ENCODE assay signal across 25 cellular contexts in the genomic region with DNA sequence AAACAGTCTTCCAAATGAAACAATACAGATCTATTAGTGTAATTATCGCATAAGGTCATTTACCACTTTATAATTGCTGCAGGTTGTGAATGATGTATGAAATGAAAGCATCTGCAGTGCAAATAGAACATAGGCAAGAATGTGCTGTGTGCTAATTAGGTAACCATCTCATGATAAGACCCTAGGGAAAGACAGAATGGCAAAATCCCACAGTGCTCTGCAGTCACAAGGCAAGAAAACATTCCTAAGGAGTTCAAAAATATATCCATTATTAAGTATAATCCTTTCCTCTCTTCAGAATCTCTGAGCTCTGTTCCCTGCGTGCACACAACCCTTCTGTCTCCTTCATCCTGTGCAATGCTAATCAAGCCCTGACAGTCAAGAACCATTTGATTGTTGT.
"Had no signal": no experiment of that assay in that cellular context is flagged by ENCODE, and none has a peak within 500 bp of the region (broad histone marks: within the 10 kb centered on the region; RNA-seq: fewer than 3 reads in every experiment).

No MANE protein-coding gene starts in this region.

- ATAC-seq: mucosa of descending colon; naive thymus-derived CD4-positive, alpha-beta T cell; natural killer cell treated with Interleukin-12 subunit alpha and Interleukin-12 subunit beta and Interleukin-15 and Interleukin-18, amount 100 ng/mL, for 72 hours; right cardiac atrium; sciatic nerve; stimulated activated naive B cell treated with anti-CD40 and anti-IgM and Interleukin-4, amounts not matched to agents 10 μg/mL and 1 μg/mL and 100 μg/mL, for 72 hours; stimulated activated naive CD8-positive, alpha-beta T cell treated with anti-CD3 and anti-CD28 coated beads, Interleukin-15, Interleukin-2, amounts not matched to agents 100 U/mL and 50 U/mL, for 24 hours; upper lobe of right lung had no signal

- H3K4me1 Mint-ChIP-seq: naive thymus-derived CD4-positive, alpha-beta T cell; stimulated activated naive B cell treated with anti-CD40 and anti-IgM and Interleukin-4, amounts not matched to agents 10 μg/mL and 1 μg/mL and 100 μg/mL, for 72 hours had no signal

- H3K4me3 ChIP-seq: hepatocyte, left ventricle myocardium inferior, lung, mucosa of descending colon, ovary, skin epidermis, stomach, suprapubic skin, thoracic aorta, tibial artery, upper lobe of right lung had no signal

- H3K4me1 ChIP-seq: left ventricle myocardium inferior, suprapubic skin, upper lobe of right lung had no signal

- H3K27ac ChIP-seq: hepatocyte, left ventricle myocardium inferior, ovary, skin epidermis, stomach, suprapubic skin, thoracic aorta, tibial artery, upper lobe of right lung had no signal

- H3K36me3 Mint-ChIP-seq: naive thymus-derived CD4-positive, alpha-beta T cell; natural killer cell treated with Interleukin-12 subunit alpha and Interleukin-12 subunit beta and Interleukin-15 and Interleukin-18, amount 100 ng/mL, for 72 hours; stimulated activated naive B cell treated with anti-CD40 and anti-IgM and Interleukin-4, amounts not matched to agents 10 μg/mL and 1 μg/mL and 100 μg/mL, for 72 hours had no signal

- H2AFZ ChIP-seq: hepatocyte had no signal

- H3K4me3 Mint-ChIP-seq: naive thymus-derived CD4-positive, alpha-beta T cell; natural killer cell treated with Interleukin-12 subunit alpha and Interleukin-12 subunit beta and Interleukin-15 and Interleukin-18, amount 100 ng/mL, for 72 hours; stimulated activated naive B cell treated with anti-CD40 and anti-IgM and Interleukin-4, amounts not matched to agents 10 μg/mL and 1 μg/mL and 100 μg/mL, for 72 hours had no signal

- H3K9me3 ChIP-seq: left ventricle myocardium inferior, mucosa of descending colon, ovary, stomach, suprapubic skin, thoracic aorta, tibial artery, upper lobe of right lung had no signal

- H3K27ac Mint-ChIP-seq: naive thymus-derived CD4-positive, alpha-beta T cell; natural killer cell treated with Interleukin-12 subunit alpha and Interleukin-12 subunit beta and Interleukin-15 and Interleukin-18, amount 100 ng/mL, for 72 hours; stimulated activated naive B cell treated with anti-CD40 and anti-IgM and Interleukin-4, amounts not matched to agents 10 μg/mL and 1 μg/mL and 100 μg/mL, for 72 hours had no signal

- DNase-seq: islet precursor cell; left ventricle myocardium inferior; midbrain; mucosa of descending colon; naive thymus-derived CD4-positive, alpha-beta T cell; ovary; right cardiac atrium; stimulated activated CD4-positive, alpha-beta T cell treated with anti-CD3 and anti-CD28 coated beads, Interleukin-12 subunit alpha, Interleukin-12 subunit beta, amount 100 ng/mL, for 4 hours; stimulated activated CD4-positive, alpha-beta T cell treated with anti-CD3 and anti-CD28 coated beads, Interleukin-15, amount 100 ng/mL, for 24 hours; stimulated activated CD4-positive, alpha-beta T cell treated with anti-CD3 and anti-CD28 coated beads, Interleukin-2, amount 100 ng/mL, for 24 hours; stimulated activated CD4-positive, alpha-beta T cell treated with anti-CD3 and anti-CD28 coated beads, Interleukin-4, amount 100 ng/mL, for 1 hour; stimulated activated naive B cell treated with anti-CD40 and anti-IgM and Interleukin-4, amounts not matched to agents 10 μg/mL and 1 μg/mL and 100 μg/mL, for 72 hours; stimulated activated naive CD8-positive, alpha-beta T cell treated with anti-CD3 and anti-CD28 coated beads, Interleukin-15, Interleukin-2, amounts not matched to agents 100 U/mL and 50 U/mL, for 24 hours; stomach; tibial artery; trophoblast cell had no signal

- H3K27me3 ChIP-seq: hepatocyte, ovary, stomach, suprapubic skin, tibial artery, upper lobe of right lung had no signal

- H3K79me2 ChIP-seq: hepatocyte had no signal

- H3K27me3 Mint-ChIP-seq: naive thymus-derived CD4-positive, alpha-beta T cell; natural killer cell treated with Interleukin-12 subunit alpha and Interleukin-12 subunit beta and Interleukin-15 and Interleukin-18, amount 100 ng/mL, for 72 hours; progenitor cell of endocrine pancreas; stimulated activated naive B cell treated with anti-CD40 and anti-IgM and Interleukin-4, amounts not matched to agents 10 μg/mL and 1 μg/mL and 100 μg/mL, for 72 hours had no signal

- H3K9me3 Mint-ChIP-seq: stimulated activated naive B cell treated with anti-CD40 and anti-IgM and Interleukin-4, amounts not matched to agents 10 μg/mL and 1 μg/mL and 100 μg/mL, for 72 hours had no signal

- H3K36me3 ChIP-seq: left ventricle myocardium inferior, ovary, stomach, suprapubic skin, thoracic aorta, tibial artery, upper lobe of right lung had no signal

- H3K4me2 ChIP-seq: hepatocyte had no signal
